ENCODE assay signal across 10 cellular contexts in the genomic region with DNA sequence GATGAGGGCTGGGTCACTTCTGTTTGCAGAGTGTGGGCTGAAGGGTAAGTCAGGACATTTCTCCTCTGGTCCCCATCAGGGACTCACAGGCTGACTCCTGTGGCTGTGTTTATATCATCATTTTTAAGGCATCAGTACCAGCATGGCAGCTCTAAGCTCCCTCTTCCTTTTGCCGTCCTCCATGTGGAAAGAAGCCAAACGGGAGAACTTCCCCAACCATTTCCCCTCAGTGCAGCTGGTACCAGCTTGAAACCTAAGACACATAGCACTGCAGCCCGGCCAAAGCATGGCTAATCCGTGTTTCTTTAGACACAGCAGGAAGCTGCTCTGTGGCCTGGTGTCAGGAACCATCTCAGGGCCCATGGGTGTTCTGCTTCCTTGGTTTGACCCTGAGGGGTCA. TPM values are rescaled to one million over a fixed set of nuclear protein-coding genes. Genes with fewer than 3 reads are reported as not detected.
DNase-seq lines count a peak whose midpoint lies in the region; ATAC-seq, FAIRE-seq and TF ChIP-seq lines count a peak whose summit lies in the region.
"Had no signal": no experiment of that assay in that cellular context is flagged by ENCODE, and none has a peak within 500 bp of the region (broad histone marks: within the 10 kb centered on the region; RNA-seq: fewer than 3 reads in every experiment).

No MANE protein-coding gene starts in this region.

- no peak overlapping the region for H3K4me3 ChIP-seq in colonic mucosa
- no peak overlapping the region for H3K4me3 ChIP-seq in lower lobe of right lung
- H3K4me3 ChIP-seq in thoracic aorta, result no peak overlapping the region

- H3K36me3 Mint-ChIP-seq in effector memory CD8-positive, alpha-beta T cell (ENCODE audit: insufficient read depth), result peaks cover 6% of the 10 kb centered on the region

- H3K9me3 Mint-ChIP-seq in effector memory CD8-positive, alpha-beta T cell, result no peaks in the 10 kb centered on the region

- no peak overlapping the region for H3K4me3 Mint-ChIP-seq in effector memory CD8-positive, alpha-beta T cell

- DNase-seq in NCI-H69 (lab: John Stamatoyannopoulos, UW) (peak; percentile 14), colonic mucosa (peak; percentile 42), lower lobe of right lung (no peak), thoracic aorta (ENCODE audit: low spot score) (no peak), dedifferentiated amniotic fluid mesenchymal stem cell (ENCODE audit: extremely low spot score) (no peak), HTR-8/SVneo (ENCODE audit: insufficient read length, low spot score) (no peak)
- DNase-seq in effector memory CD8-positive, alpha-beta T cell, result no peak
- DNase-seq: DND-41, NCI-H1694, retina had no signal

- H3K27me3 ChIP-seq in colonic mucosa, result no peaks in the 10 kb centered on the region
- no peaks in the 10 kb centered on the region for H3K27me3 ChIP-seq in lower lobe of right lung (ENCODE audit: low read depth)
- H3K27me3 ChIP-seq in thoracic aorta (replicated peaks; ENCODE audit: insufficient read depth), result no peaks in the 10 kb centered on the region

- intact Hi-C loops in colonic mucosa (cut with DNase I) (loop anchor here (10.0 kb wide), 1 partner anchor 144 kb away; no protein-coding TSS in a partner anchor), lower lobe of right lung (cut with DNase I) (no loop called here)

- no peaks in the 10 kb centered on the region for H3K27me3 Mint-ChIP-seq in effector memory CD8-positive, alpha-beta T cell

- peaks cover 0 to 2% of the 10 kb centered on the region in 2 donors for H3K4me1 Mint-ChIP-seq in effector memory CD8-positive, alpha-beta T cell (ENCODE audit: low read depth in 2 of 2)

- peak overlapping the region in 1 of 2 donors; percentile 88 for H3K9ac ChIP-seq in colonic mucosa (ENCODE audit: low read depth in 2 of 2, low read length in 2 of 2)

- no peaks in the 10 kb centered on the region for H3K9me3 ChIP-seq in colonic mucosa
- no peaks in the 10 kb centered on the region for H3K9me3 ChIP-seq in lower lobe of right lung
- no peaks in the 10 kb centered on the region for H3K9me3 ChIP-seq in thoracic aorta

- peaks cover 34% of the 10 kb centered on the region for H3K4me1 ChIP-seq in colonic mucosa
- peaks cover 35% of the 10 kb centered on the region for H3K4me1 ChIP-seq in lower lobe of right lung
- H3K4me1 ChIP-seq in thoracic aorta (ENCODE audit: control insufficient read depth in 1 of 2, low read depth in 2 of 2), result peaks cover 27 to 75% of the 10 kb centered on the region in 2 donors

- H3K36me3 ChIP-seq in colonic mucosa, result no peaks in the 10 kb centered on the region
- no peaks in the 10 kb centered on the region for H3K36me3 ChIP-seq in lower lobe of right lung
- no peaks in the 10 kb centered on the region for H3K36me3 ChIP-seq in thoracic aorta

- H3K27ac ChIP-seq in colonic mucosa, result peak overlapping the region; percentile 91
- peak overlapping the region; percentile 70 for H3K27ac ChIP-seq in lower lobe of right lung
- H3K27ac ChIP-seq in thoracic aorta, result peak overlapping the region; percentile 55 to 79

- H3K27ac Mint-ChIP-seq in effector memory CD8-positive, alpha-beta T cell, result peak overlapping the region in 1 of 2 donors; percentile 38

- TF ChIP-seq CTCF in colonic mucosa (IDR thresholded peaks at IDR 0.05), result no peak
- TF ChIP-seq CTCF in lower lobe of right lung (IDR thresholded peaks at IDR 0.05), result no peak
- no peak for TF ChIP-seq CTCF in thoracic aorta (IDR thresholded peaks at IDR 0.05)

- ATAC-seq in lower lobe of right lung, result no peak
- ATAC-seq in thoracic aorta (ENCODE audit: insufficient number of reproducible peaks, low FRiP score, low read depth), result no peak
- no peak for ATAC-seq in effector memory CD8-positive, alpha-beta T cell (replicated peaks)

- no peak for FAIRE-seq in HTR-8/SVneo (lab: Jason Lieb, UNC)

RNA-seq across cellular contexts. Expression of gene ATP2A2, which starts 31.9 kb away (rescaled TPM):
- total RNA-seq in colonic mucosa, result 100 to 1,000 TPM; 248 to 311 TPM
- 156 TPM for total RNA-seq in lower lobe of right lung
- 100 to 1,000 TPM; 226 to 290 TPM for total RNA-seq in thoracic aorta

Comparison
In these comparisons a context has a peak if more than half of its experiments do, and no peak if none do; other contexts are left out.
1. DNase-seq: peak in NCI-H69 (single experiment) and colonic mucosa (single experiment); none in lower lobe of right lung (single experiment), thoracic aorta (single experiment), effector memory CD8-positive, alpha-beta T cell (0 of 3), dedifferentiated amniotic fluid mesenchymal stem cell (single experiment) and HTR-8/SVneo (single experiment).
2. Peak in every context shown above with its lines, with median percentiles within 50 percentile points of each other: H3K27ac ChIP-seq.